Comparison of ENCODE assay signal across 25 cellular contexts in genomic region chr3:189580190-189580589, GRCh38. TPM values are rescaled to one million over a fixed set of nuclear protein-coding genes. Genes with fewer than 3 reads are reported as not detected.
"Had no signal": no experiment of that assay in that cellular context is flagged by ENCODE, and none has a peak within 500 bp of the region (broad histone marks: within the 10 kb centered on the region; RNA-seq: fewer than 3 reads in every experiment).

No MANE protein-coding gene starts in this region.

- H3K9me3 ChIP-seq: esophagus muscularis mucosa, gastrocnemius medialis, left ventricle myocardium inferior, psoas muscle, testis, tibial nerve, upper lobe of right lung, vagina had no signal

- H3K4me3 Mint-ChIP-seq: dendritic cell treated with granulocyte-macrophage colony-stimulating factor and Interleukin-4, amounts not matched to agents 40 ng/mL and 50 ng/mL, for 4 days; effector memory CD8-positive, alpha-beta T cell; naive thymus-derived CD4-positive, alpha-beta T cell; nephron progenitor cell; stimulated activated naive B cell treated with anti-CD40 and anti-IgM and Interleukin-4, amounts not matched to agents 10 μg/mL and 1 μg/mL and 100 μg/mL, for 72 hours; stimulated activated naive CD8-positive, alpha-beta T cell treated with anti-CD3 and anti-CD28 coated beads, Interleukin-15, amount 100 ng/mL, for 72 hours had no signal

- H3K36me3 Mint-ChIP-seq: stimulated activated naive B cell treated with anti-CD40 and anti-IgM and Interleukin-4, amounts not matched to agents 10 μg/mL and 1 μg/mL and 100 μg/mL, for 72 hours had no signal

- H3K27ac ChIP-seq: epithelial cell of prostate, esophagus muscularis mucosa, gastrocnemius medialis, heart right ventricle, left ventricle myocardium inferior, psoas muscle, skin epidermis, testis, tibial nerve, upper lobe of right lung, vagina had no signal

- H3K27ac Mint-ChIP-seq: dendritic cell treated with granulocyte-macrophage colony-stimulating factor and Interleukin-4, amounts not matched to agents 40 ng/mL and 50 ng/mL, for 4 days; effector memory CD8-positive, alpha-beta T cell; naive thymus-derived CD4-positive, alpha-beta T cell; nephron progenitor cell; stimulated activated naive B cell treated with anti-CD40 and anti-IgM and Interleukin-4, amounts not matched to agents 10 μg/mL and 1 μg/mL and 100 μg/mL, for 72 hours; stimulated activated naive CD8-positive, alpha-beta T cell treated with anti-CD3 and anti-CD28 coated beads, Interleukin-15, amount 100 ng/mL, for 72 hours had no signal

- DNase-seq: effector memory CD8-positive, alpha-beta T cell; gastrocnemius medialis; heart right ventricle; hypothalamus; left ventricle myocardium inferior; mesendoderm; naive thymus-derived CD4-positive, alpha-beta T cell; nephron progenitor cell; psoas muscle; retina; stimulated activated CD4-positive, alpha-beta T cell treated with anti-CD3 and anti-CD28 coated beads, Interleukin-2, amount 100 ng/mL, for 24 hours; stimulated activated CD4-positive, alpha-beta T cell treated with anti-CD3 and anti-CD28 coated beads, Interleukin-4, amount 100 ng/mL, for 4 hours; stimulated activated naive B cell treated with anti-CD40 and anti-IgM and Interleukin-4, amounts not matched to agents 10 μg/mL and 1 μg/mL and 100 μg/mL, for 72 hours; stimulated activated naive CD8-positive, alpha-beta T cell treated with anti-CD3 and anti-CD28 coated beads, Interleukin-15, amount 100 ng/mL, for 72 hours; testis; upper lobe of right lung had no signal

- H3K36me3 ChIP-seq: esophagus muscularis mucosa, gastrocnemius medialis, heart right ventricle, left ventricle myocardium inferior, tibial nerve, upper lobe of right lung, vagina had no signal

- H3K4me1 ChIP-seq: esophagus muscularis mucosa, gastrocnemius medialis, heart right ventricle, left ventricle myocardium inferior, psoas muscle, testis, tibial nerve, upper lobe of right lung, vagina had no signal

- H3K4me1 Mint-ChIP-seq: nephron progenitor cell; stimulated activated naive B cell treated with anti-CD40 and anti-IgM and Interleukin-4, amounts not matched to agents 10 μg/mL and 1 μg/mL and 100 μg/mL, for 72 hours had no signal

- H3K27me3 ChIP-seq: esophagus muscularis mucosa, gastrocnemius medialis, testis, tibial nerve, upper lobe of right lung, vagina had no signal

- H3K9me3 Mint-ChIP-seq: nephron progenitor cell had no signal

- H3K4me3 ChIP-seq: esophagus muscularis mucosa, gastrocnemius medialis, heart right ventricle, left ventricle myocardium inferior, lung, psoas muscle, skin epidermis, testis, tibial nerve, upper lobe of right lung, vagina had no signal

- FAIRE-seq: islet of Langerhans had no signal

- H3K27me3 Mint-ChIP-seq: dendritic cell treated with granulocyte-macrophage colony-stimulating factor and Interleukin-4, amounts not matched to agents 40 ng/mL and 50 ng/mL, for 4 days; stimulated activated naive B cell treated with anti-CD40 and anti-IgM and Interleukin-4, amounts not matched to agents 10 μg/mL and 1 μg/mL and 100 μg/mL, for 72 hours had no signal

- ATAC-seq: effector memory CD8-positive, alpha-beta T cell; gastrocnemius medialis; heart right ventricle; naive thymus-derived CD4-positive, alpha-beta T cell; psoas muscle; sciatic nerve; stimulated activated naive B cell treated with anti-CD40 and anti-IgM and Interleukin-4, amounts not matched to agents 10 μg/mL and 1 μg/mL and 100 μg/mL, for 72 hours; stimulated activated naive CD8-positive, alpha-beta T cell treated with anti-CD3 and anti-CD28 coated beads, Interleukin-15, amount 100 ng/mL, for 72 hours; upper lobe of right lung had no signal

RNA-seq across cellular contexts. Expression of gene TP63, which starts 51.0 kb away (rescaled TPM):
- polyA plus RNA-seq: naive thymus-derived CD4-positive, alpha-beta T cell had no signal
